ENCODE assay signal across 28 cellular contexts in genomic region chr14:42992930-42993329, GRCh38.
"Had no signal": no experiment of that assay in that cellular context is flagged by ENCODE, and none has a peak within 500 bp of the region (broad histone marks: within the 10 kb centered on the region; RNA-seq: fewer than 3 reads in every experiment).

No MANE protein-coding gene starts in this region.

- H3K9me3 ChIP-seq: ovary, psoas muscle, suprapubic skin, testis, tibial artery, transverse colon, upper lobe of right lung, uterus had no signal

- H3K4me1 ChIP-seq: neural progenitor cell, parathyroid adenoma, psoas muscle, spleen, suprapubic skin, testis, tibial artery, transverse colon, upper lobe of right lung, uterus had no signal

- H3K4me3 ChIP-seq: neural progenitor cell, ovary, psoas muscle, skin epidermis, smooth muscle cell, spleen, suprapubic skin, testis, tibial artery, transverse colon, upper lobe of right lung, uterus had no signal

- H3K36me3 ChIP-seq: neural progenitor cell, ovary, spleen, suprapubic skin, tibial artery, transverse colon, upper lobe of right lung, uterus had no signal

- DNase-seq: natural killer cell; occipital lobe; ovary; posterior cingulate gyrus; psoas muscle; right cardiac atrium; spleen; stimulated activated CD4-positive, alpha-beta T cell treated with anti-CD3 and anti-CD28 coated beads, Interleukin-12 subunit alpha, Interleukin-12 subunit beta, amount 100 ng/mL, for 4 hours; stimulated activated CD4-positive, alpha-beta T cell treated with anti-CD3 and anti-CD28 coated beads, Interleukin-1b, Interleukin-23, amount 100 ng/mL, for 48 hours; stimulated activated CD4-positive, alpha-beta T cell treated with anti-CD3 and anti-CD28 coated beads, Interleukin-4, amount 100 ng/mL, for 1 hour; stimulated activated CD4-positive, alpha-beta T cell treated with anti-CD3 and anti-CD28 coated beads, Interleukin-4, amount 100 ng/mL, for 4 hours; stimulated activated CD8-positive, alpha-beta memory T cell treated with anti-CD3 and anti-CD28 coated beads, Interleukin-4, amount 100 ng/mL, for 48 hours; stimulated activated naive CD4-positive, alpha-beta T cell; stimulated activated naive CD8-positive, alpha-beta T cell treated with anti-CD3 and anti-CD28 coated beads, Interleukin-15, amount 100 ng/mL, for 72 hours; stimulated activated naive CD8-positive, alpha-beta T cell treated with anti-CD3 and anti-CD28 coated beads, Interleukin-15, Interleukin-2, amounts not matched to agents 100 U/mL and 50 U/mL, for 24 hours; substantia nigra; testis; tibial artery; transverse colon; upper lobe of right lung; uterus had no signal

- H3K9ac ChIP-seq: neural progenitor cell, parathyroid adenoma had no signal

- ATAC-seq: natural killer cell; psoas muscle; right cardiac atrium; sciatic nerve; stimulated activated memory B cell treated with anti-CD40 and anti-IgM and Interleukin-4, amounts not matched to agents 10 μg/mL and 1 μg/mL and 100 μg/mL, for 72 hours; stimulated activated naive CD8-positive, alpha-beta T cell treated with anti-CD3 and anti-CD28 coated beads, Interleukin-15, amount 100 ng/mL, for 72 hours; stimulated activated naive CD8-positive, alpha-beta T cell treated with anti-CD3 and anti-CD28 coated beads, Interleukin-15, Interleukin-2, amounts not matched to agents 100 U/mL and 50 U/mL, for 24 hours; upper lobe of right lung had no signal

- H2AFZ ChIP-seq: neural progenitor cell, parathyroid adenoma had no signal

- H3K27me3 ChIP-seq: neural progenitor cell, ovary, spleen, suprapubic skin, testis, tibial artery, transverse colon, upper lobe of right lung, uterus had no signal

- H3K27ac ChIP-seq: neural progenitor cell, ovary, parathyroid adenoma, psoas muscle, skin epidermis, spleen, suprapubic skin, testis, tibial artery, transverse colon, upper lobe of right lung, uterus had no signal

- H3K79me2 ChIP-seq: parathyroid adenoma had no signal

- H3K4me2 ChIP-seq: neural progenitor cell had no signal
